10 cellular contexts compared by ENCODE assay signal in the genomic region with DNA sequence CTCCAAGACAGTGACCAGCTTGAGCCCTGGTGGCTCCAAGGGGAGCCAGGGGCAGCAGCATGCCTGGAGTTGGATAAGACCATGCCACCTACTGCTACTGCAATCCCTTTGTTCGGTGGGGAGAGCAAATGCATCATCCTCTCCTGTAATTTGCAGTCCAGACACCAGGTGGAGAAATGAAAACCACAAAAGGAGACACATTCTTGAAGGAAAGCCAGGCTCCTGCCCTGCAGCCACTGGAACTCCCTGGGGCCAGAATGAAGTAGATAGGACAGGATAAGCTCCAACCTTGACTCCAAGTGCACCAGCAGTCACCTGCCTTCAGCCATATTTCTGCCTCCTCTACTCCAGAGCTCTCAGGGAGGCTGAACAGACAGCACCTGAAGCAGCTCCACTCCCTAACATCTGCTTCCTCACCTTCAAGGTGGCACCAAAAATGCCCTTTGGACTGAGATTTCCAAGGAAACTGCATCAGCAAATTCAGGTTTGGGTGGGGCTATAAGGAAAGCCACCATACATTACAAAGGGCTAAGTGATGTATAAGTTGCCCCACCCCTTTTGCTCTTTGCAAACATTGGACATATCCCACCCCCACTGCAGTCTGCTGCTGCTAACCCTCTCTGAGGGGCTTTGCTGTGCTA.
DNase-seq lines count a peak whose midpoint lies in the region; ATAC-seq, FAIRE-seq and TF ChIP-seq lines count a peak whose summit lies in the region.
"Had no signal": no experiment of that assay in that cellular context is flagged by ENCODE, and none has a peak within 500 bp of the region (broad histone marks: within the 10 kb centered on the region; RNA-seq: fewer than 3 reads in every experiment).

No MANE protein-coding gene starts in this region.

- H3K4me1 ChIP-seq in right lobe of liver (no peaks in the 10 kb centered on the region), upper lobe of right lung (no peaks in the 10 kb centered on the region)

- DNase-seq in T follicular helper cell (ENCODE audit: low read depth): peak; percentile 36
- DNase-seq in MCF 10A (ENCODE audit: unreplicated experiment): peak; percentile 84
- peak in 1 of 3 donors; percentile 61 for DNase-seq in right lobe of liver
- DNase-seq in upper lobe of right lung: no peak
- no peak for DNase-seq in amygdala (lab: John Stamatoyannopoulos, UW)

- 0% methylated on average over 1 of the region's 1 CpG for WGBS in right lobe of liver (ENCODE audit: insufficient coverage, low coverage, low lambda C conversion rate, missing lambda C conversion rate)

- CTCF ChIA-PET in MCF 10A (lab: Yijun Ruan, JAX): interaction anchor here (0.5 to 2.1 kb wide), 32 partner anchors 8 to 484 kb away, joined by 3 to 27 read pairs (median 3); no protein-coding TSS in a partner anchor

- H3K4me3 ChIP-seq in right lobe of liver: no peak overlapping the region
- no peak overlapping the region for H3K4me3 ChIP-seq in upper lobe of right lung
- H3K4me3 ChIP-seq: thoracic aorta had no signal

- BruUV-seq in MCF 10A (replicated peaks; lab: Mats Ljungman, UMichigan): no TSS peak

- H3K4me1 Mint-ChIP-seq in MCF 10A (ENCODE audit: insufficient read depth, unreplicated experiment): no peaks in the 10 kb centered on the region

- no peaks in the 10 kb centered on the region for H3K27me3 Mint-ChIP-seq in MCF 10A (ENCODE audit: insufficient read depth, unreplicated experiment)
- H3K27me3 Mint-ChIP-seq: activated naive CD4-positive, alpha-beta T cell treated with anti-CD3 and anti-CD28 coated beads, Interleukin-2, amount 50 U/mL, for 24 hours had no signal

- intact Hi-C loops in MCF 10A (cut with micrococcal nuclease) (loop anchor here (1.0 kb wide), 2 partner anchors 206 to 245 kb away; no protein-coding TSS in a partner anchor), right lobe of liver (cut with DNase I) (loop anchor here in 1 of 2 donors (5.0 kb wide), 1 partner anchor 304 kb away; no protein-coding TSS in a partner anchor), upper lobe of right lung (cut with DNase I) (no loop called here)

- H3K9me3 ChIP-seq in right lobe of liver (no peaks in the 10 kb centered on the region), upper lobe of right lung (no peaks in the 10 kb centered on the region)
- H3K9me3 ChIP-seq: thoracic aorta had no signal

- H3K9me3 Mint-ChIP-seq in MCF 10A (ENCODE audit: unreplicated experiment): no peaks in the 10 kb centered on the region
- H3K9me3 Mint-ChIP-seq: activated naive CD4-positive, alpha-beta T cell treated with anti-CD3 and anti-CD28 coated beads, Interleukin-2, amount 50 U/mL, for 24 hours had no signal

- no peaks in the 10 kb centered on the region for H3K27me3 ChIP-seq in right lobe of liver
- H3K27me3 ChIP-seq in upper lobe of right lung: no peaks in the 10 kb centered on the region

- ATAC-seq in HG03095 (IDR thresholded peaks at IDR 0.05; ENCODE audit: unreplicated experiment) (peak; percentile 78), right lobe of liver (peak; percentile 94 to 97 (median 96)), upper lobe of right lung (peak; percentile 88), HG03159 (IDR thresholded peaks at IDR 0.05; ENCODE audit: unreplicated experiment) (no peak)

- peak; percentile 94 for FAIRE-seq in G401.6 (lab: Jason Lieb, UNC)

- H3K27ac ChIP-seq in right lobe of liver (no peak overlapping the region), upper lobe of right lung (no peak overlapping the region)
- H3K27ac ChIP-seq: thoracic aorta had no signal

- no peak overlapping the region for H3K27ac Mint-ChIP-seq in MCF 10A (ENCODE audit: low read depth, unreplicated experiment)
- H3K27ac Mint-ChIP-seq: activated naive CD4-positive, alpha-beta T cell treated with anti-CD3 and anti-CD28 coated beads, Interleukin-2, amount 50 U/mL, for 24 hours had no signal

- TF ChIP-seq CTCF in MCF 10A (IDR thresholded peaks at IDR 0.05; ENCODE audit: unreplicated experiment): peak; percentile 69
- TF ChIP-seq CTCF in right lobe of liver (IDR thresholded peaks at IDR 0.05): peak; percentile 59 to 68 (median 66)
- peak; percentile 55 for TF ChIP-seq CTCF in upper lobe of right lung (IDR thresholded peaks at IDR 0.05)

- no peak for TF ChIP-seq POLR2A in right lobe of liver (IDR thresholded peaks at IDR 0.05)

- no peaks in the 10 kb centered on the region for H3K36me3 Mint-ChIP-seq in MCF 10A (ENCODE audit: insufficient read depth, unreplicated experiment)
- H3K36me3 Mint-ChIP-seq: activated naive CD4-positive, alpha-beta T cell treated with anti-CD3 and anti-CD28 coated beads, Interleukin-2, amount 50 U/mL, for 24 hours had no signal

- POLR2A ChIA-PET in MCF 10A (lab: Yijun Ruan, JAX): interaction anchor here (0.6 kb wide), 2 partner anchors 237 to 651 kb away, joined by 3 read pairs; no protein-coding TSS in a partner anchor

- no peaks in the 10 kb centered on the region for H3K36me3 ChIP-seq in right lobe of liver
- no peaks in the 10 kb centered on the region for H3K36me3 ChIP-seq in upper lobe of right lung
- H3K36me3 ChIP-seq: thoracic aorta had no signal

- no peak overlapping the region for H3K4me3 Mint-ChIP-seq in MCF 10A (ENCODE audit: unreplicated experiment)
- H3K4me3 Mint-ChIP-seq: activated naive CD4-positive, alpha-beta T cell treated with anti-CD3 and anti-CD28 coated beads, Interleukin-2, amount 50 U/mL, for 24 hours had no signal

Comparison
In these comparisons a context has a peak if more than half of its experiments do, and no peak if none do; other contexts are left out.
1. DNase-seq: peak in T follicular helper cell (single experiment) and MCF 10A (single experiment); none in upper lobe of right lung (single experiment) and amygdala (0 of 56).
2. Peak in every context shown above with its lines, with median percentiles within 50 percentile points of each other: CTCF ChIP-seq.